In the genomic region with DNA sequence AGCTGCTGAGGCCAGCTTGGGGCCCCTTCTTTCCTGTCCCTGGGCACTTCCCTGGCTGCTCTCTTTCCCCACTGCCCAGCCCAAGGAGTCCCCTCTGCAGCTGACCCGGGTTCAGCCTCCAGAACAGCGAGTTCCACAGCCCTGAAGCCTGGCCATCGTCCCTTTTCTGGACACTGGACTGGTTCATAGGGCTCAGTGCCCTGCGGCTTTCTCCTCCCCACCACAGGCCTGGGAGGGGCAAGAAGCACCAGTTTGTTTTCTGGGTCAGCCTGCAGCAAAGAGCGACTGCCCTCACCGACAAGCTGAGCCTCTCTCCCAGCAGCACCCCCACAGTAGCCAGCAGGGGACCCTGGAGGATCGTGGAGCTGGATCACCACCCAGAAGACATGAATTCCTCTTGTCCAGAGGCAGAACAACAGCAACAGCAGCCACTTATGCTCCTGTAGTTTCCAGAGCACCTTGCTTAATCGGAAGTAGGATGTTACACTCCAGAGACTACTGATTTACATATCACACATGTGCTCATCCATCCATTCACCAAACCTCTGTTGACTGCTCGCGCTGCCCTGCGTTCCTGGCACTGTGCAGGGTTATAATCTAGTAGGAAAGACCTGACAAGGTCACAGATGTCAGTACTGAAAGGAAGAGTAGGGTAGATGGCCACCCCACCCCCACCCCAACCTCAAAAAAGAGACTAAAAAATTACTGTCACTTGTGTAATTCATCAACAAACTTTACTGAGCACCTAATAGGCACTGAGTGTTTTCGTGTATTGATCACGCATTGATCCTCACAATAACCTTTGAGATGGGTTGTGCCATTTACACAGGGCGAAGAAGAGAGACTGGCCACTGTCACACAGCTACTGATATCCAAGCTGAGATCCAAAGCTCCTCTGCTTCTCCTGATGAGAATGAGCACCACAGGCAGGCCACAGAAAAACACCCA, we compare ENCODE assay signal across 8 cellular contexts. TPM values are rescaled to one million over a fixed set of nuclear protein-coding genes. Genes with fewer than 3 reads are reported as not detected.
DNase-seq lines count a peak whose midpoint lies in the region; ATAC-seq and TF ChIP-seq lines count a peak whose summit lies in the region.

No MANE protein-coding gene starts in this region.

- H3K36me3 Mint-ChIP-seq in HFFc6 (ENCODE audit: low read depth) = no peaks in the 10 kb centered on the region
- H3K36me3 Mint-ChIP-seq in endodermal cell (ENCODE audit: low read depth) = no peaks in the 10 kb centered on the region
- H3K36me3 Mint-ChIP-seq in naive B cell = no peaks in the 10 kb centered on the region

- ATAC-seq in naive B cell (ENCODE audit: low read depth in 2 of 2) = peak; percentile 67 to 72

- DNase-seq in GM13976 (ENCODE audit: low spot score) (peak; percentile 67), HFFc6 (no peak), RPMI7951 (ENCODE audit: low read depth) (peak; percentile 59), endodermal cell (peak; percentile 69), naive B cell (peak; percentile 74), NCI-H2029 treated with DMSO at 0.1 percent for 48 hours (lab: John Stamatoyannopoulos, UW) (no peak), NCI-H2227 treated with DMSO at 0.1 percent for 48 hours (lab: John Stamatoyannopoulos, UW) (no peak), iPS-NIHi7 (ENCODE audit: extremely low spot score) (no peak)

- 64 to 71% methylated on average over 6 to 13 of the region's 14 CpGs for WGBS in endodermal cell (ENCODE audit: insufficient coverage in 1 of 2, insufficient read length in 1 of 2), 2 experiments

- H3K27me3 ChIP-seq in endodermal cell (ENCODE audit: control insufficient read depth, insufficient read depth, low read length, poor library complexity, severe bottlenecking) = no peaks in the 10 kb centered on the region

- no peaks in the 10 kb centered on the region; the same call in 1 of the 2 replicates for H3K27me3 Mint-ChIP-seq in HFFc6 (ENCODE audit: insufficient read depth)
- no peaks in the 10 kb centered on the region for H3K27me3 Mint-ChIP-seq in endodermal cell (ENCODE audit: insufficient read depth)
- H3K27me3 Mint-ChIP-seq in naive B cell = no peaks in the 10 kb centered on the region

- H3K4me3 Mint-ChIP-seq in HFFc6 (no peak overlapping the region), endodermal cell (no peak overlapping the region), naive B cell (peak overlapping the region; percentile 84 to 95 (median 92))

- in situ Hi-C loops in GM13976 (cut with MboI; ENCODE audit: low sequenced_read_pairs, unreplicated experiment) = no loop called here

- peak overlapping the region; percentile 64 for H3K27ac ChIP-seq in endodermal cell (ENCODE audit: low read depth, low read length)

- no peaks in the 10 kb centered on the region for H3K4me1 ChIP-seq in endodermal cell (ENCODE audit: control insufficient read depth, insufficient read depth, low read length)

- H3K4me1 Mint-ChIP-seq in HFFc6 (ENCODE audit: low read depth) = peaks cover 11% of the 10 kb centered on the region
- peaks cover 12% of the 10 kb centered on the region for H3K4me1 Mint-ChIP-seq in endodermal cell
- H3K4me1 Mint-ChIP-seq in naive B cell = peaks cover 50 to 79% (median 67%) of the 10 kb centered on the region in 3 donors

- no peaks in the 10 kb centered on the region for H3K36me3 ChIP-seq in endodermal cell (ENCODE audit: control insufficient read depth, insufficient read depth, low read length)

- H3K9me3 Mint-ChIP-seq in HFFc6 (no peaks in the 10 kb centered on the region), endodermal cell (no peaks in the 10 kb centered on the region), naive B cell (peaks cover 0 to 2% (median 0%) of the 10 kb centered on the region in 7 donors)

- no peaks in the 10 kb centered on the region for H3K9me3 ChIP-seq in endodermal cell (ENCODE audit: control insufficient read depth, low read length)

- H3K4me3 ChIP-seq in endodermal cell (ENCODE audit: low read length) = no peak overlapping the region

- TF ChIP-seq CTCF in GM13976 (IDR thresholded peaks at IDR 0.05; ENCODE audit: borderline replicate concordance, control extremely low read depth, extremely low read depth, insufficient read depth, missing control alignments) = no peak
- peak; percentile 24; the same call in 1 of the 2 replicates for TF ChIP-seq CTCF in HFFc6 (IDR thresholded peaks at IDR 0.05)
- no peak for TF ChIP-seq CTCF in endodermal cell (conservative IDR thresholded peaks at IDR 0.05)

- no peak overlapping the region for H3K27ac Mint-ChIP-seq in HFFc6
- peak overlapping the region; percentile 52 for H3K27ac Mint-ChIP-seq in endodermal cell
- H3K27ac Mint-ChIP-seq in naive B cell = peak overlapping the region; percentile 99 to 100 (median 100)

- H3K9ac ChIP-seq in endodermal cell (ENCODE audit: extremely low read depth, low read length, poor library complexity, severe bottlenecking) = no peak overlapping the region

RNA-seq across cellular contexts. Expression of gene CXCR5, which starts 13.0 kb away (rescaled TPM):
- total RNA-seq in HFFc6 (2021; fragmentation: NEBNext Ultra II Directional; extraction: Animal tissue kit (Norgen Biotek cat#: 25700)) = under 1 TPM in 1 of 6 experiments, not detected in 5; 0.06 TPM
- not detected in 2 replicates for total RNA-seq in RPMI7951 (2014; rRNA removed; shearing (Covaris generic))
- under 1 TPM in 1 of 2 donors, not detected in 1; 0.07 TPM for total RNA-seq in endodermal cell
- polyA plus RNA-seq in endodermal cell (2013, experiment 1 of 2) = not detected
- not detected for polyA plus RNA-seq in endodermal cell (2013, experiment 2 of 2)
- 100 to 1,000 TPM; 101 to 157 (median 116) TPM for polyA plus RNA-seq in naive B cell (ENCODE audit: low read depth in 6 of 6)

RNA-seq across cellular contexts. Expression of gene BCL9L, which starts 55.1 kb away (rescaled TPM):
- total RNA-seq in HFFc6 (2021; fragmentation: NEBNext Ultra II Directional; extraction: Animal tissue kit (Norgen Biotek cat#: 25700)) = 100 to 1,000 TPM; 120 to 135 (median 127) TPM
- total RNA-seq in RPMI7951 (2014; rRNA removed; shearing (Covaris generic)) = 11.1 and 13.8 TPM in 2 replicates
- total RNA-seq in endodermal cell = 10 to 100 TPM; 73.9 to 77.3 TPM
- polyA plus RNA-seq in endodermal cell (2013, experiment 1 of 2) = 24.3 TPM
- 23.6 TPM for polyA plus RNA-seq in endodermal cell (2013, experiment 2 of 2)
- 1 to 10 TPM in 2 of 6 donors, under 1 TPM in 3, not detected in 1; 0.50 to 3.2 (median 0.75) TPM for polyA plus RNA-seq in naive B cell (ENCODE audit: low read depth in 6 of 6)

Comparison
In these comparisons a context has a peak if more than half of its experiments do, and no peak if none do; other contexts are left out.
1. DNase-seq: peak in GM13976 (single experiment), RPMI7951 (single experiment), endodermal cell (single experiment) and naive B cell (single experiment); none in HFFc6 (single experiment), NCI-H2029 treated with DMSO at 0.1 percent for 48 hours (single experiment), NCI-H2227 treated with DMSO at 0.1 percent for 48 hours (single experiment) and iPS-NIHi7 (single experiment).
2. H3K4me3 Mint-ChIP-seq: peak in naive B cell (8 of 8); none in HFFc6 (single experiment) and endodermal cell (single experiment).